12 cellular contexts compared by ENCODE assay signal in the genomic region with DNA sequence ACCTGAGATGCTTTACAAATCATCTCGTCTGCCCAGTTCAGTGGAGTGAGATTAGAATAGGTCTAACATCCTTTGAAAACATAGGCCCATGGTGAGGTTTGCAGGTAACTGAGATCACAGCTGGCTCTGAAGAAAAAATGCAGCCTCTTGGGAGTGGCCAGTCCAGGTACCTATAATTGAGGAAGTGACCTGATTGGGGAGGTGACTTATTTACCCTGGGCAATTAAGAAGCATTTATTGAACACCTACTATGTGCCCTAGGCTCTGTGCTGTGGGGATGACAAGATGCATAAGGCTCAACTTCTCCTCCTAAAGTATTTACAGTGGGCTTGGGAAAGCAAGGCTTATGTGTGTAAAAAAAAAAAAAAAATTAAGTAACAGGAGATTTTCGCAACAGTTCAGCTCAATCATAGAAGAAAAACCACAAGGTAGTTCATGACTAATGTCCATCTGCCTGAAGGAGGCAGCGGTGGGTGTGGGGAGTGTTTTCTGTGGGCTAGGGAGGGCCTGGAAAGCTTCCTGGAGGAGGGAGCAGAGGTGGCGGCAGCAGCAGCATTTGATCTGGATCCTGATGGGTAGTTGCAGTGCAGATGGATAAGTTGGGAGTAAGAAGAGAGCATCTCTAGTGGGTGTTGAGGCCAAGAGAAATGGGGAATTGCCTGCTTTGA. TPM values are rescaled to one million over a fixed set of nuclear protein-coding genes. Genes with fewer than 3 reads are reported as not detected.
DNase-seq lines count a peak whose midpoint lies in the region; ATAC-seq and TF ChIP-seq lines count a peak whose summit lies in the region.
"Had no signal": no experiment of that assay in that cellular context is flagged by ENCODE, and none has a peak within 500 bp of the region (broad histone marks: within the 10 kb centered on the region; RNA-seq: fewer than 3 reads in every experiment).

No MANE protein-coding gene starts in this region.

- H3K9me3 ChIP-seq in T-helper 17 cell (ENCODE audit: control insufficient read depth, low read length, poor library complexity, severe bottlenecking), result no peaks in the 10 kb centered on the region
- no peaks in the 10 kb centered on the region for H3K9me3 ChIP-seq in transverse colon
- H3K9me3 ChIP-seq: thyroid gland had no signal

- H3K4me3 ChIP-seq in fibroblast of villous mesenchyme (ENCODE audit: low read depth, low read length) (no peak overlapping the region), transverse colon (no peak overlapping the region)
- H3K4me3 ChIP-seq: thyroid gland had no signal

- no peaks in the 10 kb centered on the region for H3K27me3 ChIP-seq in transverse colon
- H3K27me3 ChIP-seq: thyroid gland had no signal

- H3K27me3 Mint-ChIP-seq in activated naive CD8-positive, alpha-beta T cell treated with anti-CD3 and anti-CD28 coated beads, Interleukin-2, amount 50 U/mL, for 24 hours, result no peaks in the 10 kb centered on the region
- H3K27me3 Mint-ChIP-seq in activated naive CD8-positive, alpha-beta T cell treated with anti-CD3 and anti-CD28 coated beads for 36 hours, result no peaks in the 10 kb centered on the region
- no peaks in the 10 kb centered on the region for H3K27me3 Mint-ChIP-seq in T-helper 17 cell

- intact Hi-C loops in transverse colon (cut with DNase I; ENCODE audit: low total_unique reads), result no loop called here

- H3K4me1 ChIP-seq in transverse colon, result peaks cover 18 to 77% (median 40%) of the 10 kb centered on the region in 4 donors

- H3K36me3 Mint-ChIP-seq in activated naive CD8-positive, alpha-beta T cell treated with anti-CD3 and anti-CD28 coated beads, Interleukin-2, amount 50 U/mL, for 24 hours (ENCODE audit: low read depth), result peaks cover 5% of the 10 kb centered on the region
- H3K36me3 Mint-ChIP-seq in activated naive CD8-positive, alpha-beta T cell treated with anti-CD3 and anti-CD28 coated beads for 36 hours, result no peaks in the 10 kb centered on the region
- no peaks in the 10 kb centered on the region for H3K36me3 Mint-ChIP-seq in T-helper 17 cell (ENCODE audit: low read depth)

- peaks cover 66% of the 10 kb centered on the region for H3K4me1 Mint-ChIP-seq in activated naive CD8-positive, alpha-beta T cell treated with anti-CD3 and anti-CD28 coated beads, Interleukin-2, amount 50 U/mL, for 24 hours
- H3K4me1 Mint-ChIP-seq in activated naive CD8-positive, alpha-beta T cell treated with anti-CD3 and anti-CD28 coated beads for 36 hours, result peaks cover 38% of the 10 kb centered on the region
- peaks cover 38% of the 10 kb centered on the region for H3K4me1 Mint-ChIP-seq in T-helper 17 cell

- in situ Hi-C loops in transverse colon (cut with MboI; ENCODE audit: low pct_ligation_motif_present in 1 of 4, low pct_unique_long_range_greater_than_20kb in 1 of 4, low sequenced_read_pairs in 3 of 4), result no loop called here

- H3K27ac Mint-ChIP-seq in activated naive CD8-positive, alpha-beta T cell treated with anti-CD3 and anti-CD28 coated beads, Interleukin-2, amount 50 U/mL, for 24 hours, result peak overlapping the region; percentile 13
- no peak overlapping the region for H3K27ac Mint-ChIP-seq in activated naive CD8-positive, alpha-beta T cell treated with anti-CD3 and anti-CD28 coated beads for 36 hours
- H3K27ac Mint-ChIP-seq in T-helper 17 cell, result peak overlapping the region; percentile 74
- H3K27ac Mint-ChIP-seq: activated T-cell treated with anti-CD3 and anti-CD28 coated beads, Interleukin-2, amount 50 U/mL, for 72 hours had no signal

- 49 to 66% methylated on average over 3 to 4 of the region's 4 CpGs for WGBS in transverse colon (ENCODE audit: low coverage in 1 of 2), 2 donors

- no peak for TF ChIP-seq EP300 in transverse colon (IDR thresholded peaks at IDR 0.05; ENCODE audit: low read depth)

- TF ChIP-seq CTCF in fibroblast of villous mesenchyme (IDR thresholded peaks at IDR 0.05; ENCODE audit: insufficient read depth, low read depth, low read length) (peak; percentile 16), transverse colon (IDR thresholded peaks at IDR 0.05) (no peak)

- no peaks in the 10 kb centered on the region for H3K9me3 Mint-ChIP-seq in activated naive CD8-positive, alpha-beta T cell treated with anti-CD3 and anti-CD28 coated beads, Interleukin-2, amount 50 U/mL, for 24 hours
- no peaks in the 10 kb centered on the region for H3K9me3 Mint-ChIP-seq in activated naive CD8-positive, alpha-beta T cell treated with anti-CD3 and anti-CD28 coated beads for 36 hours
- H3K9me3 Mint-ChIP-seq: activated T-cell treated with anti-CD3 and anti-CD28 coated beads, Interleukin-2, amount 50 U/mL, for 72 hours had no signal

- DNase-seq in activated naive CD8-positive, alpha-beta T cell treated with anti-CD3 and anti-CD28 coated beads, Interleukin-2, amount 50 U/mL, for 24 hours, result no peak
- no peak for DNase-seq in activated naive CD8-positive, alpha-beta T cell treated with anti-CD3 and anti-CD28 coated beads for 36 hours
- DNase-seq in T-helper 17 cell, result no peak
- DNase-seq in fibroblast of villous mesenchyme (ENCODE audit: low read depth), result peak; percentile 96
- no peak for DNase-seq in transverse colon
- DNase-seq in NCI-H2196 (lab: John Stamatoyannopoulos, UW; ENCODE audit: unreplicated experiment), result no peak
- DNase-seq: activated T-cell treated with anti-CD3 and anti-CD28 coated beads, Interleukin-2, amount 50 U/mL, for 72 hours; hypothalamus; RPMI8226; thyroid gland had no signal

- ATAC-seq in activated naive CD8-positive, alpha-beta T cell treated with anti-CD3 and anti-CD28 coated beads, Interleukin-2, amount 50 U/mL, for 24 hours, result no peak
- ATAC-seq in T-helper 17 cell, result no peak
- ATAC-seq in HG02938 (IDR thresholded peaks at IDR 0.05; ENCODE audit: unreplicated experiment), result no peak
- no peak for ATAC-seq in HG03139 (IDR thresholded peaks at IDR 0.05; ENCODE audit: unreplicated experiment)

- H3K36me3 ChIP-seq in transverse colon, result no peaks in the 10 kb centered on the region
- H3K36me3 ChIP-seq: thyroid gland had no signal

- peak overlapping the region; percentile 41 to 74 (median 58) for H3K27ac ChIP-seq in transverse colon
- H3K27ac ChIP-seq: thyroid gland had no signal

- TF ChIP-seq POLR2A in transverse colon (IDR thresholded peaks at IDR 0.05), result no peak

- no peak overlapping the region for H3K4me3 Mint-ChIP-seq in activated naive CD8-positive, alpha-beta T cell treated with anti-CD3 and anti-CD28 coated beads, Interleukin-2, amount 50 U/mL, for 24 hours
- H3K4me3 Mint-ChIP-seq in activated naive CD8-positive, alpha-beta T cell treated with anti-CD3 and anti-CD28 coated beads for 36 hours, result no peak overlapping the region
- H3K4me3 Mint-ChIP-seq in T-helper 17 cell, result no peak overlapping the region
- H3K4me3 Mint-ChIP-seq: activated T-cell treated with anti-CD3 and anti-CD28 coated beads, Interleukin-2, amount 50 U/mL, for 72 hours had no signal

RNA-seq across cellular contexts. Expression of gene MICAL2, which starts 16.1 kb away (rescaled TPM):
- 10 to 100 TPM; 54.4 to 59.7 TPM for total RNA-seq in activated naive CD8-positive, alpha-beta T cell treated with anti-CD3 and anti-CD28 coated beads for 36 hours
- total RNA-seq in T-helper 17 cell (10 to 100 TPM; 52.0 to 66.9 TPM), fibroblast of villous mesenchyme (164 and 323 TPM in 2 replicates), transverse colon (100 to 1,000 TPM; 309 to 483 (median 316) TPM)
